23 cellular contexts compared by ENCODE assay signal in genomic region chr2:233839447-233839820, GRCh38. TPM values are rescaled to one million over a fixed set of nuclear protein-coding genes. Genes with fewer than 3 reads are reported as not detected.
DNase-seq lines count a peak whose midpoint lies in the region; ATAC-seq and TF ChIP-seq lines count a peak whose summit lies in the region.
"Had no signal": no experiment of that assay in that cellular context is flagged by ENCODE, and none has a peak within 500 bp of the region (broad histone marks: within the 10 kb centered on the region; RNA-seq: fewer than 3 reads in every experiment).

No MANE protein-coding gene starts in this region.

- H3K9ac ChIP-seq in HUES64 (ENCODE audit: low read depth, low read length): 0 out of 2 replicates have a peak overlapping the region, but pooled peaks have one; percentile 16

- no peaks in the 10 kb centered on the region for H3K27me3 Mint-ChIP-seq in activated CD4-positive, alpha-beta T cell treated with anti-CD3 and anti-CD28 coated beads, Interleukin-2, amount 10 ng/mL, durations not matched to agents 24 days and 14 days
- H3K27me3 Mint-ChIP-seq in central memory CD8-positive, alpha-beta T cell: no peaks in the 10 kb centered on the region
- H3K27me3 Mint-ChIP-seq: activated naive CD8-positive, alpha-beta T cell had no signal

- H3K36me3 ChIP-seq in HUES64 (ENCODE audit: insufficient read depth, low read length): peaks cover 100% of the 10 kb centered on the region
- peaks cover 67% of the 10 kb centered on the region for H3K36me3 ChIP-seq in osteoblast (ENCODE audit: insufficient read depth, low read length)
- H3K36me3 ChIP-seq: vagina had no signal

- H3K4me2 ChIP-seq in osteoblast (ENCODE audit: insufficient read depth, low read length): no peak overlapping the region

- no peak overlapping the region for H2AFZ ChIP-seq in osteoblast (ENCODE audit: low read length)

- H3K27ac ChIP-seq in HUES64 (ENCODE audit: low read depth, low read length) (no peak overlapping the region), osteoblast (ENCODE audit: low read depth, low read length) (no peak overlapping the region)
- H3K27ac ChIP-seq: HL-60, vagina had no signal

- peaks cover 49% of the 10 kb centered on the region for H3K4me1 Mint-ChIP-seq in activated CD4-positive, alpha-beta T cell treated with anti-CD3 and anti-CD28 coated beads, Interleukin-2, amount 10 ng/mL, durations not matched to agents 24 days and 14 days
- H3K4me1 Mint-ChIP-seq in central memory CD8-positive, alpha-beta T cell: peaks cover 5% of the 10 kb centered on the region

- H3K36me3 Mint-ChIP-seq in activated CD4-positive, alpha-beta T cell treated with anti-CD3 and anti-CD28 coated beads, Interleukin-2, amount 10 ng/mL, durations not matched to agents 24 days and 14 days (ENCODE audit: low read depth): peaks cover 84% of the 10 kb centered on the region
- peaks cover 5% of the 10 kb centered on the region for H3K36me3 Mint-ChIP-seq in central memory CD8-positive, alpha-beta T cell (ENCODE audit: insufficient read depth)

- peak overlapping the region; percentile 56 for H3K27ac Mint-ChIP-seq in activated CD4-positive, alpha-beta T cell treated with anti-CD3 and anti-CD28 coated beads, Interleukin-2, amount 10 ng/mL, durations not matched to agents 24 days and 14 days
- peak overlapping the region; percentile 56 for H3K27ac Mint-ChIP-seq in central memory CD8-positive, alpha-beta T cell (ENCODE audit: low read depth)
- H3K27ac Mint-ChIP-seq: activated naive CD8-positive, alpha-beta T cell had no signal

- TF ChIP-seq CTCF in osteoblast (IDR thresholded peaks at IDR 0.05; ENCODE audit: extremely low read depth, low read depth, low read length): no peak

- H3K4me1 ChIP-seq in HUES64 (ENCODE audit: insufficient read depth, low read length): no peaks in the 10 kb centered on the region
- H3K4me1 ChIP-seq in osteoblast (ENCODE audit: insufficient read depth, low read length): no peaks in the 10 kb centered on the region
- H3K4me1 ChIP-seq: vagina had no signal

- WGBS in HUES64: 93% methylated on average over 10 of the region's 10 CpGs

- H3K9me3 Mint-ChIP-seq in activated CD4-positive, alpha-beta T cell treated with anti-CD3 and anti-CD28 coated beads, Interleukin-2, amount 10 ng/mL, durations not matched to agents 24 days and 14 days: no peaks in the 10 kb centered on the region
- H3K9me3 Mint-ChIP-seq in central memory CD8-positive, alpha-beta T cell: no peaks in the 10 kb centered on the region
- H3K9me3 Mint-ChIP-seq: neural crest cell had no signal

- no peaks in the 10 kb centered on the region for H3K9me3 ChIP-seq in HUES64 (ENCODE audit: insufficient read depth, low read depth, low read length)
- H3K9me3 ChIP-seq in osteoblast (ENCODE audit: low read depth, low read length): no peaks in the 10 kb centered on the region
- H3K9me3 ChIP-seq: vagina had no signal

- DNase-seq in activated CD4-positive, alpha-beta T cell treated with anti-CD3 and anti-CD28 coated beads, Interleukin-2, amount 10 ng/mL, durations not matched to agents 24 days and 14 days: no peak
- DNase-seq in activated CD4-positive, alpha-beta T cell treated with anti-CD3 and anti-CD28 coated beads, Interleukin-2, amount 50 U/mL, for 4 hours: no peak
- peak in 1 of 2 donors; percentile 8 for DNase-seq in central memory CD8-positive, alpha-beta T cell (ENCODE audit: low spot score in 2 of 2)
- peak; percentile 26 for DNase-seq in osteoblast (ENCODE audit: insufficient read length, low spot score, missing footprints)
- no peak for DNase-seq in GM03348 (ENCODE audit: low spot score)
- DNase-seq: 8988T; activated CD4-positive, alpha-beta T cell treated with anti-CD3 and anti-CD28 coated beads for 48 hours; EL; glutamatergic neuron; midbrain; NCI-H2171 treated with DMSO at 0.1 percent for 48 hours; NCI-H774; OCI-M1; SHP77; small intestine; stimulated activated CD4-positive, alpha-beta T cell treated with anti-CD3 and anti-CD28 coated beads, Interleukin-4, amount 100 ng/mL, for 1 hour had no signal

- H3K4me3 Mint-ChIP-seq in activated CD4-positive, alpha-beta T cell treated with anti-CD3 and anti-CD28 coated beads, Interleukin-2, amount 10 ng/mL, durations not matched to agents 24 days and 14 days: no peak overlapping the region
- H3K4me3 Mint-ChIP-seq in central memory CD8-positive, alpha-beta T cell: no peak overlapping the region
- H3K4me3 Mint-ChIP-seq: activated naive CD8-positive, alpha-beta T cell; neural crest cell had no signal

- H3K4me3 ChIP-seq in HUES64 (ENCODE audit: low read length) (no peak overlapping the region), osteoblast (ENCODE audit: insufficient read depth, low read length) (no peak overlapping the region)
- H3K4me3 ChIP-seq: vagina had no signal

- peaks cover 82% of the 10 kb centered on the region for H3K79me2 ChIP-seq in osteoblast (ENCODE audit: insufficient read depth, low read length)

- no peak for ATAC-seq in central memory CD8-positive, alpha-beta T cell (replicated peaks; ENCODE audit: extremely low read depth, poor library complexity, severe bottlenecking)
- ATAC-seq in HG03135 (IDR thresholded peaks at IDR 0.05; ENCODE audit: unreplicated experiment): no peak
- ATAC-seq in HG02852 (IDR thresholded peaks at IDR 0.05; ENCODE audit: unreplicated experiment): no peak

- no peaks in the 10 kb centered on the region for H3K27me3 ChIP-seq in HUES64 (ENCODE audit: insufficient read depth, low read length)
- H3K27me3 ChIP-seq in osteoblast (ENCODE audit: insufficient read depth, low read length): no peaks in the 10 kb centered on the region
- H3K27me3 ChIP-seq: vagina had no signal

- intact Hi-C loops in activated CD4-positive, alpha-beta T cell treated with anti-CD3 and anti-CD28 coated beads, Interleukin-2, amount 10 ng/mL, durations not matched to agents 24 days and 14 days (cut with micrococcal nuclease): no loop called here

- peaks cover 4% of the 10 kb centered on the region for H4K20me1 ChIP-seq in osteoblast (ENCODE audit: insufficient read depth, low read length)

RNA-seq across cellular contexts. Expression of gene HJURP, which starts 14.9 kb away (rescaled TPM):
- 41.5 and 45.6 TPM in 2 replicates for total RNA-seq in activated CD4-positive, alpha-beta T cell treated with anti-CD3 and anti-CD28 coated beads, Interleukin-2, amount 10 ng/mL, durations not matched to agents 24 days and 14 days
- 37.0 TPM for polyA plus RNA-seq in HUES64 (2013, experiment 1 of 2)
- polyA plus RNA-seq in HUES64 (2013, experiment 2 of 2): 44.4 TPM
- 2.9 and 3.5 TPM in 2 replicates for total RNA-seq in osteoblast
